Comparison of ENCODE assay signal across 8 cellular contexts in genomic region chr20:32018269-32019155, GRCh38. TPM values are rescaled to one million over a fixed set of nuclear protein-coding genes. Genes with fewer than 3 reads are reported as not detected.
DNase-seq lines count a peak whose midpoint lies in the region; ATAC-seq and TF ChIP-seq lines count a peak whose summit lies in the region.

No MANE protein-coding gene starts in this region.

- H3K9me3 Mint-ChIP-seq in CD14-positive monocyte, result peaks cover 0 to 17% (median 12%) of the 10 kb centered on the region in 7 donors
- no peaks in the 10 kb centered on the region for H3K9me3 Mint-ChIP-seq in activated T-helper 17 cell treated with anti-CD3 and anti-CD28 coated beads, Interleukin-2, amount 50 U/mL, for 72 hours

- H4K20me1 ChIP-seq in OCI-LY1 (ENCODE audit: insufficient read depth, low read length), result no peaks in the 10 kb centered on the region

- H3K4me3 Mint-ChIP-seq in CD14-positive monocyte, result peak overlapping the region; percentile 86 to 96
- peak overlapping the region; percentile 70 for H3K4me3 Mint-ChIP-seq in activated T-helper 17 cell treated with anti-CD3 and anti-CD28 coated beads, Interleukin-2, amount 50 U/mL, for 72 hours

- no peaks in the 10 kb centered on the region for H3F3A ChIP-seq in OCI-LY1 (ENCODE audit: insufficient read depth, low read length)

- H3K9me3 ChIP-seq in OCI-LY1 (ENCODE audit: low read length) (no peaks in the 10 kb centered on the region), heart right ventricle (no peaks in the 10 kb centered on the region), gastrocnemius medialis (no peaks in the 10 kb centered on the region)

- TF ChIP-seq CTCF in CD14-positive monocyte (IDR thresholded peaks at IDR 0.05) (no peak), HL-60 (IDR thresholded peaks at IDR 0.05; ENCODE audit: insufficient read depth, low read length) (no peak), OCI-LY1 (IDR thresholded peaks at IDR 0.05; ENCODE audit: low read length) (peak; percentile 12; the same call in 1 of the 2 replicates), heart right ventricle (IDR thresholded peaks at IDR 0.05) (no peak), gastrocnemius medialis (IDR thresholded peaks at IDR 0.05 in 4 of 5, conservative IDR thresholded peaks at IDR 0.05 in 1 of 5) (no peak)

- H3K27ac Mint-ChIP-seq in CD14-positive monocyte, result peak overlapping the region in 4 of 7 donors; percentile 38 to 84 (median 68)
- no peak overlapping the region for H3K27ac Mint-ChIP-seq in activated T-helper 17 cell treated with anti-CD3 and anti-CD28 coated beads, Interleukin-2, amount 50 U/mL, for 72 hours

- peak overlapping the region; percentile 91 for H3K4me2 ChIP-seq in OCI-LY1 (ENCODE audit: low read length)

- H3K4me3 ChIP-seq in HL-60 (replicated peaks; ENCODE audit: insufficient read depth, low read length) (peak overlapping the region; percentile 50), OCI-LY1 (ENCODE audit: low read depth, low read length, poor library complexity, severe bottlenecking) (peak overlapping the region; percentile 71), heart right ventricle (peak overlapping the region; percentile 39 to 63 (median 55)), gastrocnemius medialis (peak overlapping the region; percentile 50 to 61 (median 54))

- ATAC-seq in activated T-helper 17 cell treated with anti-CD3 and anti-CD28 coated beads, Interleukin-2, amount 50 U/mL, for 72 hours (replicated peaks), result peak; percentile 58
- ATAC-seq in heart right ventricle, result peak; percentile 61 to 89 (median 82)
- no peak for ATAC-seq in gastrocnemius medialis
- no peak for ATAC-seq in HG03342 (IDR thresholded peaks at IDR 0.05; ENCODE audit: unreplicated experiment)
- ATAC-seq in HG02610 (IDR thresholded peaks at IDR 0.05; ENCODE audit: unreplicated experiment), result no peak

- intact Hi-C loops in CD14-positive monocyte (cut with micrococcal nuclease), result no loop called here
- intact Hi-C loops in heart right ventricle (cut with DNase I), result no loop called here
- intact Hi-C loops in gastrocnemius medialis (cut with DNase I; ENCODE audit: low total_unique reads), result no loop called here

- peaks cover 7 to 11% of the 10 kb centered on the region in 2 donors for H3K36me3 Mint-ChIP-seq in CD14-positive monocyte
- H3K36me3 Mint-ChIP-seq in activated T-helper 17 cell treated with anti-CD3 and anti-CD28 coated beads, Interleukin-2, amount 50 U/mL, for 72 hours (ENCODE audit: low read depth), result no peaks in the 10 kb centered on the region

- peaks cover 63 to 85% (median 74%) of the 10 kb centered on the region in 3 donors for H3K27me3 Mint-ChIP-seq in CD14-positive monocyte (ENCODE audit: low read depth in 3 of 3)
- peaks cover 60% of the 10 kb centered on the region for H3K27me3 Mint-ChIP-seq in activated T-helper 17 cell treated with anti-CD3 and anti-CD28 coated beads, Interleukin-2, amount 50 U/mL, for 72 hours

- peaks cover 44% of the 10 kb centered on the region for H3K27me3 ChIP-seq in HL-60 (ENCODE audit: insufficient read depth, poor library complexity, severe bottlenecking)
- H3K27me3 ChIP-seq in OCI-LY1 (ENCODE audit: insufficient read depth, low read length), result peaks cover 23% of the 10 kb centered on the region
- H3K27me3 ChIP-seq in heart right ventricle, result peaks cover 0 to 92% (median 47%) of the 10 kb centered on the region in 7 donors
- peaks cover 43 to 62% (median 52%) of the 10 kb centered on the region in 3 donors for H3K27me3 ChIP-seq in gastrocnemius medialis

- no peaks in the 10 kb centered on the region for H3K9me2 ChIP-seq in OCI-LY1 (ENCODE audit: low read depth, low read length)

- WGBS in heart right ventricle, 2 donors, result 2% methylated on average over 53 to 67 of the region's 67 CpGs

- peak in 1 of 2 donors; percentile 32 for TF ChIP-seq POLR2A in gastrocnemius medialis (IDR thresholded peaks at IDR 0.05)

- no peaks in the 10 kb centered on the region for H3K79me2 ChIP-seq in OCI-LY1 (ENCODE audit: insufficient read depth, low read length)

- H3K36me3 ChIP-seq in OCI-LY1 (ENCODE audit: insufficient read depth, low read length) (no peaks in the 10 kb centered on the region), heart right ventricle (peaks cover 0 to 28% (median 0%) of the 10 kb centered on the region in 9 donors), gastrocnemius medialis (no peaks in the 10 kb centered on the region)

- DNase-seq in CD14-positive monocyte (ENCODE audit: low spot score), result no peak
- peak in 1 of 2 experiments; percentile 16 for DNase-seq in HL-60 (ENCODE audit: low read depth in 1 of 2, low spot score in 1 of 2)
- peak; percentile 64 to 69 for DNase-seq in heart right ventricle
- DNase-seq in gastrocnemius medialis, result peak in 1 of 2 donors; percentile 16

- peaks cover 16% of the 10 kb centered on the region for H3K4me1 Mint-ChIP-seq in CD14-positive monocyte
- peaks cover 14% of the 10 kb centered on the region for H3K4me1 Mint-ChIP-seq in activated T-helper 17 cell treated with anti-CD3 and anti-CD28 coated beads, Interleukin-2, amount 50 U/mL, for 72 hours

- H3K4me1 ChIP-seq in OCI-LY1 (ENCODE audit: insufficient read depth, low read length, severe bottlenecking) (peaks cover 11% of the 10 kb centered on the region), heart right ventricle (peaks cover 0 to 49% (median 22%) of the 10 kb centered on the region in 9 donors), gastrocnemius medialis (peaks cover 0 to 4% of the 10 kb centered on the region in 2 donors)

- H3K9ac ChIP-seq in OCI-LY1 (ENCODE audit: low read length), result peak overlapping the region; percentile 44; the same call in 1 of the 2 replicates

- no peak overlapping the region for H3K27ac ChIP-seq in HL-60 (replicated peaks)
- no peak overlapping the region for H3K27ac ChIP-seq in OCI-LY1 (ENCODE audit: low read depth, low read length, poor library complexity, severe bottlenecking)
- peak overlapping the region; percentile 21 to 65 (median 53) for H3K27ac ChIP-seq in heart right ventricle
- peak overlapping the region in 1 of 4 donors; percentile 40 for H3K27ac ChIP-seq in gastrocnemius medialis

- no peak overlapping the region for H2AFZ ChIP-seq in OCI-LY1 (ENCODE audit: low read length)

- in situ Hi-C loops in gastrocnemius medialis (cut with MboI; ENCODE audit: low sequenced_read_pairs in 4 of 4), result no loop called here

RNA-seq across cellular contexts. Expression of gene CCM2L, which starts 8.3 kb away (rescaled TPM):
- polyA plus RNA-seq in CD14-positive monocyte (not detected), heart right ventricle (10 to 100 TPM; 12.9 to 26.8 TPM)
- total RNA-seq in activated T-helper 17 cell treated with anti-CD3 and anti-CD28 coated beads, Interleukin-2, amount 50 U/mL, for 72 hours, result not detected
- total RNA-seq in heart right ventricle (10 to 100 TPM in 1 of 10 donors, 1 to 10 TPM in 9; 4.9 to 10.7 (median 7.4) TPM), gastrocnemius medialis (1 to 10 TPM; 2.2 to 5.8 (median 3.2) TPM)

RNA-seq across cellular contexts. Expression of gene HCK, which starts 33.5 kb away (rescaled TPM):
- polyA plus RNA-seq in CD14-positive monocyte (100 to 1,000 TPM; 526 to 688 TPM), heart right ventricle (1 to 10 TPM; 2.3 to 3.7 TPM)
- under 1 TPM; 0.13 to 0.15 TPM for total RNA-seq in activated T-helper 17 cell treated with anti-CD3 and anti-CD28 coated beads, Interleukin-2, amount 50 U/mL, for 72 hours
- total RNA-seq in heart right ventricle (10 to 100 TPM in 1 of 10 donors, 1 to 10 TPM in 9; 1.6 to 22.9 (median 3.0) TPM), gastrocnemius medialis (1 to 10 TPM; 1.4 to 4.7 (median 4.2) TPM)

RNA-seq across cellular contexts. Expression of gene XKR7, which starts 50.6 kb away (rescaled TPM):
- polyA plus RNA-seq in CD14-positive monocyte, result under 1 TPM in 1 of 2 donors, not detected in 1; 0.02 TPM
- total RNA-seq in activated T-helper 17 cell treated with anti-CD3 and anti-CD28 coated beads, Interleukin-2, amount 50 U/mL, for 72 hours, result under 1 TPM; 0.03 to 0.04 TPM
- total RNA-seq in heart right ventricle, result not detected
- not detected for polyA plus RNA-seq in heart right ventricle
- total RNA-seq in gastrocnemius medialis, result not detected

Comparison
In these comparisons a context has a peak if more than half of its experiments do, and no peak if none do; other contexts are left out.
1. H3K27ac ChIP-seq: peak in heart right ventricle (10 of 10); none in HL-60 (single experiment) and OCI-LY1 (single experiment).
2. ATAC-seq: peak in activated T-helper 17 cell treated with anti-CD3 and anti-CD28 coated beads, Interleukin-2, amount 50 U/mL, for 72 hours (single experiment) and heart right ventricle (8 of 8); none in gastrocnemius medialis (0 of 2), HG03342 (single experiment) and HG02610 (single experiment).
3. Peak in every context shown above with its lines, with median percentiles within 50 percentile points of each other: H3K4me3 ChIP-seq.